Comparison of ENCODE assay signal across 12 cellular contexts in the genomic region with DNA sequence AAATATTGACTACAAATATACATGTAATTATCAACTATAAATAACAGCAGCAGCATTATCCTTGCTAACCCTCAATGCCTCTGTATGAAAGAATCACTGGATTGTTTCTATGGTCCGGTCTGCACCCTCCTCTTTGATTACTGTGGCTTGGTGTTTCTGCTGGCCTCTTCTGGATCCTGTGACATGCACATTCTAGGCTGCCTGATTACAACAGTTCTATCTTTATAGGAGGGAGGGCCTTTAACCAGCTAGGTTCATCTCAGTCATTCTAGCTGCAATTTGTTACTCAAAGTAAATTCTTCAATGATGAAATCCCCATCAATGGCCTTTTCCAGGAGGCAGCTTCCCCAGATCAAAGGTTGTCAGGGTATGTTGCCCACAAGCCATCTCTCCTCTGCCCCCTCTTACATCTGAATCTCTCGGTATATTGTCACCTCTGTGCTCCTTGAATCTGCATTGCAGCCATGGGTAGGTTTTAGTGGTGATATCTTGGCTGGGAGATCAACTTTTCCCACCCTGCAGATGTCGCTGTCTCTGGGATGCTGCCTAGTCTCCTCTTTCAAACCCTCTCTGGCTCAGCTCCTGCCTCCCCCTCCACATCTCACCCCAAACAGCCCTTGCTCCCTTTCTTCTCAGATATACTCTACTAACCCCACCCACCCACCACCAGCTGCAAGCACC.
DNase-seq lines count a peak whose midpoint lies in the region; ATAC-seq and TF ChIP-seq lines count a peak whose summit lies in the region.
"Had no signal": no experiment of that assay in that cellular context is flagged by ENCODE, and none has a peak within 500 bp of the region (broad histone marks: within the 10 kb centered on the region; RNA-seq: fewer than 3 reads in every experiment).

No MANE protein-coding gene starts in this region.

- TF ChIP-seq POLR2A in HCT116 (IDR thresholded peaks at IDR 0.05; ENCODE audit: borderline replicate concordance, extremely low read depth, insufficient read depth, insufficient read length), result no peak

- no peaks in the 10 kb centered on the region for H3K9me3 ChIP-seq in HCT116 (ENCODE audit: control insufficient read depth in 1 of 2, insufficient read depth in 1 of 2, low read depth in 1 of 2, low read length in 2 of 2)
- H3K9me3 ChIP-seq: tibial nerve had no signal

- H3K36me3 ChIP-seq in HCT116 (ENCODE audit: control insufficient read depth in 1 of 2, insufficient read depth in 2 of 2, low read length in 2 of 2), result no peaks in the 10 kb centered on the region
- H3K36me3 ChIP-seq: tibial nerve had no signal

- H3K27me3 ChIP-seq in HCT116 (ENCODE audit: insufficient read depth, low read length), result no peaks in the 10 kb centered on the region
- no peaks in the 10 kb centered on the region for H3K27me3 ChIP-seq in layer of hippocampus (ENCODE audit: control insufficient read depth, insufficient read depth, low read length)
- H3K27me3 ChIP-seq: tibial nerve had no signal

- intact Hi-C loops in HCT116 (cut with micrococcal nuclease), result loop anchor here (10.0 kb wide), 1 partner anchor 1001 kb away; no protein-coding TSS in a partner anchor

- H3K27ac ChIP-seq in HCT116 (ENCODE audit: low read depth, low read length) (no peak overlapping the region), layer of hippocampus (ENCODE audit: low read depth, low read length) (peak overlapping the region; percentile 82)
- H3K27ac ChIP-seq: tibial nerve had no signal

- no peak overlapping the region for H3K9ac ChIP-seq in HCT116 (ENCODE audit: low read length)

- no peaks in the 10 kb centered on the region for H3K9me2 ChIP-seq in HCT116 (ENCODE audit: insufficient read depth)

- peak overlapping the region; percentile 23 for H2AFZ ChIP-seq in HCT116 (ENCODE audit: low read depth, low read length, poor library complexity, severe bottlenecking)

- no peak overlapping the region for H3K4me3 ChIP-seq in AG04449 (ENCODE audit: low read depth, low read length)
- no peak overlapping the region for H3K4me3 ChIP-seq in HCT116 (replicated peaks in 1 of 2; ENCODE audit: low read depth in 1 of 2, low read length in 2 of 2)
- H3K4me3 ChIP-seq: tibial nerve had no signal

- RAD21 ChIA-PET in HCT116 (lab: Charles Lee; ENCODE audit: low non-redundant PET in 1 of 2, low total read pairs in 2 of 2, uncharacterized antibody in 2 of 2, unreplicated experiment in 2 of 2), result interaction anchor here in 1 of 2 experiments (1.4 kb wide), 1 partner anchor 364 kb away, joined by 3 read pairs; no protein-coding TSS in a partner anchor

- POLR2A ChIA-PET in AG04449 (lab: Yijun Ruan, JAX) (no interaction called here), HCT116 (lab: Charles Lee) (interaction anchor here (1.5 kb wide), 1 partner anchor 184 kb away, joined by 4 read pairs; a partner anchor contains a TSS)

- no peaks in the 10 kb centered on the region for H4K20me1 ChIP-seq in HCT116 (ENCODE audit: insufficient read depth)

- no TSS peak for BruUV-seq in HCT116 (replicated peaks; lab: Mats Ljungman, UMichigan)

- no peaks in the 10 kb centered on the region for H3K79me2 ChIP-seq in HCT116 (ENCODE audit: insufficient read depth, low read length)

- H3K4me2 ChIP-seq in HCT116 (ENCODE audit: low read length), result no peak overlapping the region

- ATAC-seq in HCT116 (peak; percentile 88), GM21786 (IDR thresholded peaks at IDR 0.05; ENCODE audit: unreplicated experiment) (no peak), GM21390 (IDR thresholded peaks at IDR 0.05; ENCODE audit: unreplicated experiment) (no peak)
- ATAC-seq: T-cell had no signal

- CTCF ChIA-PET in AG04449 (lab: Yijun Ruan, JAX), result interaction anchor here (0.8 to 16.4 kb wide), 34 partner anchors 7 to 736 kb away, joined by 3 to 323 read pairs (median 6); a partner anchor contains a TSS
- CTCF ChIA-PET in HCT116 (lab: Charles Lee), result interaction anchor here (0.6 to 2.6 kb wide), 10 partner anchors 30 to 731 kb away, joined by 3 to 12 read pairs (median 6); no protein-coding TSS in a partner anchor

- peak; percentile 41 for TF ChIP-seq CTCF in AG04449 (IDR thresholded peaks at IDR 0.05; ENCODE audit: insufficient read depth, low read length, missing control alignments)
- TF ChIP-seq CTCF in HCT116 (IDR thresholded peaks at IDR 0.05 in 2 of 3, conservative IDR thresholded peaks at IDR 0.05 in 1 of 3; ENCODE audit: borderline replicate concordance in 1 of 3, insufficient read depth in 1 of 3, low read depth in 2 of 3, low read length in 2 of 3), result peak; percentile 39 to 66 (median 44); a peak in 5 of 6 replicates

- DNase-seq in AG04449 (ENCODE audit: low read depth, low spot score) (no peak), HCT116 (ENCODE audit: low read depth, low spot score) (no peak), dermis blood vessel endothelial cell (peak; percentile 36), occipital lobe (lab: John Stamatoyannopoulos, UW) (no peak), activated gamma-delta T cell treated with Interleukin-2 at 50 U/mL for 16 hours (no peak)
- DNase-seq: activated naive CD4-positive, alpha-beta T cell treated with anti-CD3 and anti-CD28 coated beads, Interleukin-2, amount 50 U/mL, for 16 hours; NCI-H1417 treated with DMSO at 0.1 percent for 48 hours; T-cell had no signal

- H3K4me1 ChIP-seq in HCT116 (ENCODE audit: control insufficient read depth in 1 of 2, insufficient read depth in 2 of 2, low read length in 2 of 2), result no peaks in the 10 kb centered on the region
- H3K4me1 ChIP-seq: tibial nerve had no signal

- peak; percentile 58 for TF ChIP-seq RAD21 in HCT116 (IDR thresholded peaks at IDR 0.05; ENCODE audit: low read depth)

TF ChIP-seq in HCT116, 20 proteins besides CTCF, POLR2A, EP300 and RAD21 (continues in another document):
- TF ChIP-seq ELF1 (IDR thresholded peaks at IDR 0.05; ENCODE audit: borderline replicate concordance, low read depth) (no peak), JUND (IDR thresholded peaks at IDR 0.05) (no peak), CEBPB (IDR thresholded peaks at IDR 0.05; ENCODE audit: low read depth) (no peak), YY1 (IDR thresholded peaks at IDR 0.05; ENCODE audit: extremely low read depth, insufficient replicate concordance, low read depth, low read length) (no peak), ZNF274 (IDR thresholded peaks at IDR 0.05; ENCODE audit: low read depth, low read length) (no peak), EGR1 (IDR thresholded peaks at IDR 0.05; ENCODE audit: low read depth) (no peak), SP1 (IDR thresholded peaks at IDR 0.05; ENCODE audit: low read depth) (no peak), TCF7L2 (IDR thresholded peaks at IDR 0.05; ENCODE audit: borderline replicate concordance, extremely low read depth, insufficient read depth, insufficient read length) (no peak), FOSL1 (IDR thresholded peaks at IDR 0.05; ENCODE audit: low read depth) (no peak), CBX3 (IDR thresholded peaks at IDR 0.05; ENCODE audit: low read depth) (no peak), SRF (IDR thresholded peaks at IDR 0.05; ENCODE audit: low read depth) (no peak), EZH2phosphoT487 (IDR thresholded peaks at IDR 0.05; ENCODE audit: borderline replicate concordance) (no peak)
- TF ChIP-seq, protein P1, sequence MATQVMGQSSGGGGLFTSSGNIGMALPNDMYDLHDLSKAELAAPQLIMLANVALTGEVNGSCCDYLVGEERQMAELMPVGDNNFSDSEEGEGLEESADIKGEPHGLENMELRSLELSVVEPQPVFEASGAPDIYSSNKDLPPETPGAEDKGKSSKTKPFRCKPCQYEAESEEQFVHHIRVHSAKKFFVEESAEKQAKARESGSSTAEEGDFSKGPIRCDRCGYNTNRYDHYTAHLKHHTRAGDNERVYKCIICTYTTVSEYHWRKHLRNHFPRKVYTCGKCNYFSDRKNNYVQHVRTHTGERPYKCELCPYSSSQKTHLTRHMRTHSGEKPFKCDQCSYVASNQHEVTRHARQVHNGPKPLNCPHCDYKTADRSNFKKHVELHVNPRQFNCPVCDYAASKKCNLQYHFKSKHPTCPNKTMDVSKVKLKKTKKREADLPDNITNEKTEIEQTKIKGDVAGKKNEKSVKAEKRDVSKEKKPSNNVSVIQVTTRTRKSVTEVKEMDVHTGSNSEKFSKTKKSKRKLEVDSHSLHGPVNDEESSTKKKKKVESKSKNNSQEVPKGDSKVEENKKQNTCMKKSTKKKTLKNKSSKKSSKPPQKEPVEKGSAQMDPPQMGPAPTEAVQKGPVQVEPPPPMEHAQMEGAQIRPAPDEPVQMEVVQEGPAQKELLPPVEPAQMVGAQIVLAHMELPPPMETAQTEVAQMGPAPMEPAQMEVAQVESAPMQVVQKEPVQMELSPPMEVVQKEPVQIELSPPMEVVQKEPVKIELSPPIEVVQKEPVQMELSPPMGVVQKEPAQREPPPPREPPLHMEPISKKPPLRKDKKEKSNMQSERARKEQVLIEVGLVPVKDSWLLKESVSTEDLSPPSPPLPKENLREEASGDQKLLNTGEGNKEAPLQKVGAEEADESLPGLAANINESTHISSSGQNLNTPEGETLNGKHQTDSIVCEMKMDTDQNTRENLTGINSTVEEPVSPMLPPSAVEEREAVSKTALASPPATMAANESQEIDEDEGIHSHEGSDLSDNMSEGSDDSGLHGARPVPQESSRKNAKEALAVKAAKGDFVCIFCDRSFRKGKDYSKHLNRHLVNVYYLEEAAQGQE (IDR thresholded peaks at IDR 0.05; ENCODE audit: low read depth), result no peak
- TF ChIP-seq, protein P2, sequence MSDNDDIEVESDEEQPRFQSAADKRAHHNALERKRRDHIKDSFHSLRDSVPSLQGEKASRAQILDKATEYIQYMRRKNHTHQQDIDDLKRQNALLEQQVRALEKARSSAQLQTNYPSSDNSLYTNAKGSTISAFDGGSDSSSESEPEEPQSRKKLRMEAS (IDR thresholded peaks at IDR 0.05), result no peak
- TF ChIP-seq, protein P3, sequence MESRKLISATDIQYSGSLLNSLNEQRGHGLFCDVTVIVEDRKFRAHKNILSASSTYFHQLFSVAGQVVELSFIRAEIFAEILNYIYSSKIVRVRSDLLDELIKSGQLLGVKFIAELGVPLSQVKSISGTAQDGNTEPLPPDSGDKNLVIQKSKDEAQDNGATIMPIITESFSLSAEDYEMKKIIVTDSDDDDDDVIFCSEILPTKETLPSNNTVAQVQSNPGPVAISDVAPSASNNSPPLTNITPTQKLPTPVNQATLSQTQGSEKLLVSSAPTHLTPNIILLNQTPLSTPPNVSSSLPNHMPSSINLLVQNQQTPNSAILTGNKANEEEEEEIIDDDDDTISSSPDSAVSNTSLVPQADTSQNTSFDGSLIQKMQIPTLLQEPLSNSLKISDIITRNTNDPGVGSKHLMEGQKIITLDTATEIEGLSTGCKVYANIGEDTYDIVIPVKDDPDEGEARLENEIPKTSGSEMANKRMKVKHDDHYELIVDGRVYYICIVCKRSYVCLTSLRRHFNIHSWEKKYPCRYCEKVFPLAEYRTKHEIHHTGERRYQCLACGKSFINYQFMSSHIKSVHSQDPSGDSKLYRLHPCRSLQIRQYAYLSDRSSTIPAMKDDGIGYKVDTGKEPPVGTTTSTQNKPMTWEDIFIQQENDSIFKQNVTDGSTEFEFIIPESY (IDR thresholded peaks at IDR 0.05; ENCODE audit: extremely low read depth, insufficient replicate concordance, low read length), result no peak
